3 cellular contexts compared by ENCODE assay signal in the genomic region with DNA sequence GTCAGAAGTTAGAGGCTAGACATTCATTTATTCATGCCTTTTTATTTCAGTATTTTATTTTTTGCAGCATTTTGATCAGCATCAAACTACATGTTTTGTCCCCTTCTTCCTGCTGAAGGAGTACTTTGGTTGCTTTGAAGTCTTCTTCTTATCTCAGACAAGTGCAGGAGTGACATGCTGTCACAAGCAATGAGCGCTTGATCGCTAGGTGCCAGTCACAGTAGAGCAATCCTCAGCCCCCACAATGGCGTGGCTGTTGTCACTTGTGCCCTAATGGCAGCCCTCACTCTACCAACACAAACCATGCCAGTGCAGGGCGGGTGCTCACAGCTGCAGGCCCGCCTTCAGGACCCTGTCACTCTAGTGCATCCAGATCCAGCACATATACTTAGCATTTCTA.
TF ChIP-seq lines count a peak whose summit lies in the region.

No MANE protein-coding gene starts in this region.

TF ChIP-seq in IMR-90, 13 proteins besides CTCF, POLR2A, EP300 and RAD21:
- TF ChIP-seq SMC3 (IDR thresholded peaks at IDR 0.05; ENCODE audit: low read depth, low read length) (no peak), CEBPB (IDR thresholded peaks at IDR 0.05; ENCODE audit: low read depth, low read length) (no peak)
- TF ChIP-seq, protein P1, sequence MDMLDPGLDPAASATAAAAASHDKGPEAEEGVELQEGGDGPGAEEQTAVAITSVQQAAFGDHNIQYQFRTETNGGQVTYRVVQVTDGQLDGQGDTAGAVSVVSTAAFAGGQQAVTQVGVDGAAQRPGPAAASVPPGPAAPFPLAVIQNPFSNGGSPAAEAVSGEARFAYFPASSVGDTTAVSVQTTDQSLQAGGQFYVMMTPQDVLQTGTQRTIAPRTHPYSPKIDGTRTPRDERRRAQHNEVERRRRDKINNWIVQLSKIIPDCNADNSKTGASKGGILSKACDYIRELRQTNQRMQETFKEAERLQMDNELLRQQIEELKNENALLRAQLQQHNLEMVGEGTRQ (IDR thresholded peaks at IDR 0.05; ENCODE audit: low read depth, low read length), result no peak

TF ChIP-seq in GM12878, 131 proteins besides CTCF, POLR2A, EP300 and RAD21:
- no peak for TF ChIP-seq CBX5 (IDR thresholded peaks at IDR 0.05; ENCODE audit: low read depth)
- TF ChIP-seq, protein P2, sequence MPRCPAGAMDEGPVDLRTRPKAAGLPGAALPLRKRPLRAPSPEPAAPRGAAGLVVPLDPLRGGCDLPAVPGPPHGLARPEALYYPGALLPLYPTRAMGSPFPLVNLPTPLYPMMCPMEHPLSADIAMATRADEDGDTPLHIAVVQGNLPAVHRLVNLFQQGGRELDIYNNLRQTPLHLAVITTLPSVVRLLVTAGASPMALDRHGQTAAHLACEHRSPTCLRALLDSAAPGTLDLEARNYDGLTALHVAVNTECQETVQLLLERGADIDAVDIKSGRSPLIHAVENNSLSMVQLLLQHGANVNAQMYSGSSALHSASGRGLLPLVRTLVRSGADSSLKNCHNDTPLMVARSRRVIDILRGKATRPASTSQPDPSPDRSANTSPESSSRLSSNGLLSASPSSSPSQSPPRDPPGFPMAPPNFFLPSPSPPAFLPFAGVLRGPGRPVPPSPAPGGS (IDR thresholded peaks at IDR 0.05; ENCODE audit: borderline replicate concordance, insufficient read depth, low read depth, low read length, poor library complexity, severe bottlenecking), result peak; percentile 26

TF ChIP-seq in neural cell, 6 proteins besides CTCF, POLR2A, EP300 and RAD21:
- TF ChIP-seq EZH2 (IDR thresholded peaks at IDR 0.05; ENCODE audit: borderline replicate concordance, insufficient read depth, low read length, poor library complexity, severe bottlenecking) (no peak), SMC3 (conservative IDR thresholded peaks at IDR 0.05; ENCODE audit: poor library complexity) (no peak), TAF1 (IDR thresholded peaks at IDR 0.05; ENCODE audit: low read depth) (no peak), POLR2AphosphoS5 (IDR thresholded peaks at IDR 0.05) (peak; percentile 51), MXI1 (conservative IDR thresholded peaks at IDR 0.05; ENCODE audit: poor library complexity, severe bottlenecking) (no peak)
- TF ChIP-seq, protein P3, sequence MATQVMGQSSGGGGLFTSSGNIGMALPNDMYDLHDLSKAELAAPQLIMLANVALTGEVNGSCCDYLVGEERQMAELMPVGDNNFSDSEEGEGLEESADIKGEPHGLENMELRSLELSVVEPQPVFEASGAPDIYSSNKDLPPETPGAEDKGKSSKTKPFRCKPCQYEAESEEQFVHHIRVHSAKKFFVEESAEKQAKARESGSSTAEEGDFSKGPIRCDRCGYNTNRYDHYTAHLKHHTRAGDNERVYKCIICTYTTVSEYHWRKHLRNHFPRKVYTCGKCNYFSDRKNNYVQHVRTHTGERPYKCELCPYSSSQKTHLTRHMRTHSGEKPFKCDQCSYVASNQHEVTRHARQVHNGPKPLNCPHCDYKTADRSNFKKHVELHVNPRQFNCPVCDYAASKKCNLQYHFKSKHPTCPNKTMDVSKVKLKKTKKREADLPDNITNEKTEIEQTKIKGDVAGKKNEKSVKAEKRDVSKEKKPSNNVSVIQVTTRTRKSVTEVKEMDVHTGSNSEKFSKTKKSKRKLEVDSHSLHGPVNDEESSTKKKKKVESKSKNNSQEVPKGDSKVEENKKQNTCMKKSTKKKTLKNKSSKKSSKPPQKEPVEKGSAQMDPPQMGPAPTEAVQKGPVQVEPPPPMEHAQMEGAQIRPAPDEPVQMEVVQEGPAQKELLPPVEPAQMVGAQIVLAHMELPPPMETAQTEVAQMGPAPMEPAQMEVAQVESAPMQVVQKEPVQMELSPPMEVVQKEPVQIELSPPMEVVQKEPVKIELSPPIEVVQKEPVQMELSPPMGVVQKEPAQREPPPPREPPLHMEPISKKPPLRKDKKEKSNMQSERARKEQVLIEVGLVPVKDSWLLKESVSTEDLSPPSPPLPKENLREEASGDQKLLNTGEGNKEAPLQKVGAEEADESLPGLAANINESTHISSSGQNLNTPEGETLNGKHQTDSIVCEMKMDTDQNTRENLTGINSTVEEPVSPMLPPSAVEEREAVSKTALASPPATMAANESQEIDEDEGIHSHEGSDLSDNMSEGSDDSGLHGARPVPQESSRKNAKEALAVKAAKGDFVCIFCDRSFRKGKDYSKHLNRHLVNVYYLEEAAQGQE (IDR thresholded peaks at IDR 0.05; ENCODE audit: borderline replicate concordance), result no peak
TF ChIP-seq in neural cell: peak in this region for 1.
